In genomic region chr11:128180446-128181089, GRCh38 we compare ENCODE assay signal across 12 cellular contexts.
DNase-seq lines count a peak whose midpoint lies in the region; ATAC-seq and TF ChIP-seq lines count a peak whose summit lies in the region.
"Had no signal": no experiment of that assay in that cellular context is flagged by ENCODE, and none has a peak within 500 bp of the region (broad histone marks: within the 10 kb centered on the region; RNA-seq: fewer than 3 reads in every experiment).

No MANE protein-coding gene starts in this region.

- DNase-seq in DMS53 (lab: John Stamatoyannopoulos, UW) (peak; percentile 66), DMS53 treated with DMSO at 0.1 percent for 48 hours (lab: John Stamatoyannopoulos, UW; ENCODE audit: unreplicated experiment) (no peak), NCI-H69 (lab: John Stamatoyannopoulos, UW) (peak; percentile 49), trophoblast cell (peak; percentile 20 to 62), left lobe of liver (ENCODE audit: low spot score) (no peak), thyroid gland (no peak)
- no peak for DNase-seq in effector memory CD8-positive, alpha-beta T cell
- DNase-seq in activated CD8-positive, alpha-beta T cell treated with anti-CD3 and anti-CD28 coated beads for 36 hours: no peak
- DNase-seq: NCI-H2029 treated with DMSO at 0.1 percent for 48 hours; stimulated activated CD4-positive, alpha-beta T cell treated with anti-CD3 and anti-CD28 coated beads, Interleukin-2, amount 100 ng/mL, for 24 hours; tibial artery had no signal

- no peak overlapping the region for H3K4me3 ChIP-seq in trophoblast cell (ENCODE audit: low read depth, low read length)
- H3K4me3 ChIP-seq in thyroid gland (replicated peaks in 1 of 3): no peak overlapping the region
- H3K4me3 ChIP-seq: tibial artery had no signal

- no peak overlapping the region for H3K14ac ChIP-seq in trophoblast cell (ENCODE audit: low read length)

- POLR2A ChIA-PET in activated CD8-positive, alpha-beta T cell treated with anti-CD3 and anti-CD28 coated beads for 36 hours (lab: Charles Lee): interaction anchor here (0.7 to 1.0 kb wide), 3 partner anchors 23 to 673 kb away, joined by 3 read pairs; no protein-coding TSS in a partner anchor

- intact Hi-C loops in activated CD8-positive, alpha-beta T cell treated with anti-CD3 and anti-CD28 coated beads for 36 hours (cut with micrococcal nuclease): no loop called here
- intact Hi-C loops in thyroid gland (cut with DNase I): no loop called here

- H2AFZ ChIP-seq in trophoblast cell (ENCODE audit: insufficient read depth, low read length, poor library complexity): no peak overlapping the region

- H3K9me3 Mint-ChIP-seq in effector memory CD8-positive, alpha-beta T cell: peaks cover 1 to 6% of the 10 kb centered on the region in 2 donors
- peaks cover 15% of the 10 kb centered on the region for H3K9me3 Mint-ChIP-seq in activated CD8-positive, alpha-beta T cell treated with anti-CD3 and anti-CD28 coated beads for 36 hours

- H3K9me3 ChIP-seq in trophoblast cell (ENCODE audit: insufficient read depth, low read depth, low read length): no peaks in the 10 kb centered on the region
- H3K9me3 ChIP-seq in thyroid gland: no peaks in the 10 kb centered on the region
- H3K9me3 ChIP-seq: tibial artery had no signal

- peak overlapping the region; percentile 9 for H2AK5ac ChIP-seq in trophoblast cell (ENCODE audit: low read length)

- H4K8ac ChIP-seq in trophoblast cell (ENCODE audit: low read depth, low read length): peak overlapping the region; percentile 50

- H3K27me3 Mint-ChIP-seq in effector memory CD8-positive, alpha-beta T cell: no peaks in the 10 kb centered on the region
- no peaks in the 10 kb centered on the region for H3K27me3 Mint-ChIP-seq in activated CD8-positive, alpha-beta T cell treated with anti-CD3 and anti-CD28 coated beads for 36 hours

- no peak overlapping the region for H3K4me3 Mint-ChIP-seq in effector memory CD8-positive, alpha-beta T cell
- no peak overlapping the region for H3K4me3 Mint-ChIP-seq in activated CD8-positive, alpha-beta T cell treated with anti-CD3 and anti-CD28 coated beads for 36 hours

- H4K91ac ChIP-seq in trophoblast cell (ENCODE audit: low read depth, low read length): peak overlapping the region; percentile 64

- H3K18ac ChIP-seq in trophoblast cell (ENCODE audit: low read length): no peak overlapping the region

- H2BK5ac ChIP-seq in trophoblast cell (ENCODE audit: low read depth, low read length, poor library complexity): no peak overlapping the region

- CTCF ChIA-PET in activated CD8-positive, alpha-beta T cell treated with anti-CD3 and anti-CD28 coated beads for 36 hours (lab: Charles Lee): interaction anchor here (1.2 to 3.6 kb wide), 5 partner anchors 9 to 651 kb away, joined by 4 to 25 read pairs (median 10); no protein-coding TSS in a partner anchor

- H3K27ac Mint-ChIP-seq in effector memory CD8-positive, alpha-beta T cell: peak overlapping the region; percentile 13 to 74
- H3K27ac Mint-ChIP-seq in activated CD8-positive, alpha-beta T cell treated with anti-CD3 and anti-CD28 coated beads for 36 hours: no peak overlapping the region

- H3K36me3 ChIP-seq in trophoblast cell (ENCODE audit: control insufficient read depth in 1 of 2, insufficient read depth in 2 of 2, low read length in 2 of 2) (no peaks in the 10 kb centered on the region), thyroid gland (no peaks in the 10 kb centered on the region)
- H3K36me3 ChIP-seq: tibial artery had no signal

- H3K36me3 Mint-ChIP-seq in effector memory CD8-positive, alpha-beta T cell (ENCODE audit: insufficient read depth): no peaks in the 10 kb centered on the region
- peaks cover 14% of the 10 kb centered on the region for H3K36me3 Mint-ChIP-seq in activated CD8-positive, alpha-beta T cell treated with anti-CD3 and anti-CD28 coated beads for 36 hours (ENCODE audit: low read depth)

- no peak overlapping the region for H3K27ac ChIP-seq in trophoblast cell (ENCODE audit: low read depth, low read length)
- no peak overlapping the region for H3K27ac ChIP-seq in thyroid gland
- H3K27ac ChIP-seq: 22Rv1, tibial artery had no signal

- no peak for ATAC-seq in effector memory CD8-positive, alpha-beta T cell (replicated peaks)
- no peak for ATAC-seq in activated CD8-positive, alpha-beta T cell treated with anti-CD3 and anti-CD28 coated beads for 36 hours
- no peak for ATAC-seq in left lobe of liver

- no peak for TF ChIP-seq CTCF in activated CD8-positive, alpha-beta T cell treated with anti-CD3 and anti-CD28 coated beads for 36 hours (IDR thresholded peaks at IDR 0.05)
- no peak for TF ChIP-seq CTCF in thyroid gland (IDR thresholded peaks at IDR 0.05)

- no peak overlapping the region for H4K12ac ChIP-seq in trophoblast cell (ENCODE audit: low read depth, low read length)

- no peak for TF ChIP-seq POLR2A in thyroid gland (IDR thresholded peaks at IDR 0.05)

- H3K9ac ChIP-seq in trophoblast cell (ENCODE audit: low read length): no peak overlapping the region

- no peaks in the 10 kb centered on the region for H3K79me2 ChIP-seq in trophoblast cell (ENCODE audit: control insufficient read depth, insufficient read depth, low read length, poor library complexity)

- no peaks in the 10 kb centered on the region for H3K27me3 ChIP-seq in trophoblast cell (ENCODE audit: insufficient read depth, low read length)
- no peaks in the 10 kb centered on the region for H3K27me3 ChIP-seq in thyroid gland
- H3K27me3 ChIP-seq: tibial artery had no signal

- H3K4me1 Mint-ChIP-seq in effector memory CD8-positive, alpha-beta T cell (ENCODE audit: low read depth in 2 of 2): peaks cover 11 to 23% of the 10 kb centered on the region in 2 donors
- H3K4me1 Mint-ChIP-seq in activated CD8-positive, alpha-beta T cell treated with anti-CD3 and anti-CD28 coated beads for 36 hours (ENCODE audit: low read depth): peaks cover 23% of the 10 kb centered on the region

- H2BK120ac ChIP-seq in trophoblast cell (ENCODE audit: insufficient read depth, low read length, poor library complexity): peak overlapping the region; percentile 37

- no CpG with 5 or more reads among the region's 5 CpGs for WGBS in trophoblast cell (ENCODE audit: extremely low coverage, insufficient coverage, insufficient read length)
- WGBS in thyroid gland, 2 donors: 82 to 87% methylated on average over 5 of the region's 5 CpGs

- no peak overlapping the region for H3K23ac ChIP-seq in trophoblast cell (ENCODE audit: low read length)

- H3K4ac ChIP-seq in trophoblast cell (ENCODE audit: low read depth, low read length): peak overlapping the region; percentile 6

- H2BK12ac ChIP-seq in trophoblast cell (ENCODE audit: low read length): peak overlapping the region; percentile 58

- no peak overlapping the region for H3K4me2 ChIP-seq in trophoblast cell (ENCODE audit: low read length)

- H3K4me1 ChIP-seq in trophoblast cell (ENCODE audit: control insufficient read depth in 1 of 2, insufficient read depth in 2 of 2, low read length in 2 of 2) (peaks cover 6% of the 10 kb centered on the region in 2 experiments), thyroid gland (no peaks in the 10 kb centered on the region)

- H3K79me1 ChIP-seq in trophoblast cell (ENCODE audit: low read length): peaks cover 4% of the 10 kb centered on the region

Comparison
In these comparisons a context has a peak if more than half of its experiments do, and no peak if none do; other contexts are left out.
1. DNase-seq: peak in DMS53 (single experiment), NCI-H69 (single experiment) and trophoblast cell (2 of 2); none in DMS53 treated with DMSO at 0.1 percent for 48 hours (single experiment), effector memory CD8-positive, alpha-beta T cell (0 of 3), activated CD8-positive, alpha-beta T cell treated with anti-CD3 and anti-CD28 coated beads for 36 hours (single experiment), left lobe of liver (single experiment) and thyroid gland (0 of 2).